In the genomic region with DNA sequence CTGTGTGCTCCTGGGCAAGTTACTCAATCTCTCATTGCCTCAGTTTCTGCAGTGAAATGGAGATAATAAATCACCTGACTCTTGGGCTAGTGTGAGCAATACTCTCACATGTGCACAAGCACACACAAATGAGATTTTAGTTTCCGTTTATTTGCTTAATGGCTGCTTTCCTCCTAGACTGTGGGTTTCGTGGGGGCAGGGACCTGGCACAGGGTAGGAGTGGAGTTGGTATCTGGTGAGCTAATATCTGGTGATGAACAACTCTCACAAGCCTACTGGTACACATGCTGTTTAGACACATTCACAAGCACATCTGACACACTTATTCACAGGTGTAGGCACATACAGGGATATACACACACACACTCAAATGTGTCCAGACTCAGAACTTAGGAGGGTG, we compare ENCODE assay signal across 16 cellular contexts.
DNase-seq lines count a peak whose midpoint lies in the region; ATAC-seq lines count a peak whose summit lies in the region.
"Had no signal": no experiment of that assay in that cellular context is flagged by ENCODE, and none has a peak within 500 bp of the region (broad histone marks: within the 10 kb centered on the region; RNA-seq: fewer than 3 reads in every experiment).

No MANE protein-coding gene starts in this region.

- peak; percentile 72 for DNase-seq in activated CD4-positive, alpha-beta T cell treated with anti-CD3 and anti-CD28 coated beads for 36 hours
- DNase-seq in activated CD4-positive, alpha-beta T cell treated with anti-CD3 and anti-CD28 coated beads for 4 hours: no peak
- DNase-seq in RPMI8226 (peak; percentile 27), islet precursor cell (peak; percentile 22), NCI-H2171 (lab: John Stamatoyannopoulos, UW) (no peak)
- DNase-seq: activated CD4-positive, CD25-positive, alpha-beta regulatory T cell treated with anti-CD3 and anti-CD28 coated beads, Interleukin-2, amount 50 U/mL, for 72 hours; midbrain; NCI-H2081; NCI-H524 treated with DMSO at 0.1 percent for 48 hours; Peyer's patch; SK-N-SH; stimulated activated naive B cell treated with anti-CD40 and anti-IgM and Interleukin-4, amounts not matched to agents 10 μg/mL and 1 μg/mL and 100 μg/mL, for 72 hours had no signal

- H3K36me3 Mint-ChIP-seq in activated CD4-positive, alpha-beta T cell treated with anti-CD3 and anti-CD28 coated beads for 36 hours (ENCODE audit: low read depth): peaks cover 3% of the 10 kb centered on the region
- H3K36me3 Mint-ChIP-seq: stimulated activated naive B cell treated with anti-CD40 and anti-IgM and Interleukin-4, amounts not matched to agents 10 μg/mL and 1 μg/mL and 100 μg/mL, for 72 hours; type B pancreatic cell had no signal

- peaks cover 4% of the 10 kb centered on the region for H3K9me3 Mint-ChIP-seq in activated CD4-positive, alpha-beta T cell treated with anti-CD3 and anti-CD28 coated beads for 36 hours (ENCODE audit: low read depth)
- H3K9me3 Mint-ChIP-seq: type B pancreatic cell had no signal

- intact Hi-C loops in activated CD4-positive, alpha-beta T cell treated with anti-CD3 and anti-CD28 coated beads for 36 hours (cut with DNase I, micrococcal nuclease): loop anchor here in 1 of 2 experiments (1.0 kb wide), 2 partner anchors 33 to 237 kb away; no protein-coding TSS in a partner anchor

- ATAC-seq in activated CD4-positive, alpha-beta T cell treated with anti-CD3 and anti-CD28 coated beads for 36 hours: peak; percentile 89
- ATAC-seq in GM18511 (IDR thresholded peaks at IDR 0.05; ENCODE audit: unreplicated experiment): peak; percentile 46
- no peak for ATAC-seq in GM21390 (IDR thresholded peaks at IDR 0.05; ENCODE audit: unreplicated experiment)
- ATAC-seq in GM21381 (IDR thresholded peaks at IDR 0.05; ENCODE audit: unreplicated experiment): no peak
- ATAC-seq: stimulated activated naive B cell treated with anti-CD40 and anti-IgM and Interleukin-4, amounts not matched to agents 10 μg/mL and 1 μg/mL and 100 μg/mL, for 72 hours had no signal

- POLR2A ChIA-PET in activated CD4-positive, alpha-beta T cell treated with anti-CD3 and anti-CD28 coated beads for 36 hours (lab: Charles Lee): interaction anchor here (1.3 kb wide), 1 partner anchor 237 kb away, joined by 3 read pairs; no protein-coding TSS in a partner anchor

- no peaks in the 10 kb centered on the region for H3K27me3 Mint-ChIP-seq in activated CD4-positive, alpha-beta T cell treated with anti-CD3 and anti-CD28 coated beads for 36 hours

- no peak overlapping the region for H3K4me3 Mint-ChIP-seq in activated CD4-positive, alpha-beta T cell treated with anti-CD3 and anti-CD28 coated beads for 36 hours
- H3K4me3 Mint-ChIP-seq: stimulated activated naive B cell treated with anti-CD40 and anti-IgM and Interleukin-4, amounts not matched to agents 10 μg/mL and 1 μg/mL and 100 μg/mL, for 72 hours; type B pancreatic cell had no signal

- H3K27ac Mint-ChIP-seq in activated CD4-positive, alpha-beta T cell treated with anti-CD3 and anti-CD28 coated beads for 36 hours: peak overlapping the region; percentile 55
- H3K27ac Mint-ChIP-seq: stimulated activated naive B cell treated with anti-CD40 and anti-IgM and Interleukin-4, amounts not matched to agents 10 μg/mL and 1 μg/mL and 100 μg/mL, for 72 hours; type B pancreatic cell had no signal

- CTCF ChIA-PET in activated CD4-positive, alpha-beta T cell treated with anti-CD3 and anti-CD28 coated beads for 36 hours (lab: Charles Lee): interaction anchor here (1.0 to 1.3 kb wide), 2 partner anchors 73 to 95 kb away, joined by 3 read pairs; no protein-coding TSS in a partner anchor

- peaks cover 28% of the 10 kb centered on the region for H3K4me1 Mint-ChIP-seq in activated CD4-positive, alpha-beta T cell treated with anti-CD3 and anti-CD28 coated beads for 36 hours
- H3K4me1 Mint-ChIP-seq: stimulated activated naive B cell treated with anti-CD40 and anti-IgM and Interleukin-4, amounts not matched to agents 10 μg/mL and 1 μg/mL and 100 μg/mL, for 72 hours had no signal

Comparison
In these comparisons a context has a peak if more than half of its experiments do, and no peak if none do; other contexts are left out.
1. DNase-seq: peak in activated CD4-positive, alpha-beta T cell treated with anti-CD3 and anti-CD28 coated beads for 36 hours (single experiment), RPMI8226 (single experiment) and islet precursor cell (single experiment); none in activated CD4-positive, alpha-beta T cell treated with anti-CD3 and anti-CD28 coated beads for 4 hours (0 of 2) and NCI-H2171 (single experiment).
2. ATAC-seq: peak in activated CD4-positive, alpha-beta T cell treated with anti-CD3 and anti-CD28 coated beads for 36 hours (single experiment) and GM18511 (single experiment); none in GM21390 (single experiment) and GM21381 (single experiment).